Comparison of ENCODE assay signal across 1 cellular context in genomic region chr5:142152383-142152730, GRCh38.
TF ChIP-seq lines count a peak whose summit lies in the region.

No MANE protein-coding gene starts in this region.

TF ChIP-seq in HepG2, 621 proteins besides CTCF, POLR2A, EP300 and RAD21:
- TF ChIP-seq ZBTB26 (CRISPR knock-in tag; IDR thresholded peaks at IDR 0.05; ENCODE audit: borderline replicate concordance) (no peak), ZFP82 (CRISPR knock-in tag; IDR thresholded peaks at IDR 0.05; ENCODE audit: borderline replicate concordance) (no peak), SMARCE1 (IDR thresholded peaks at IDR 0.05; ENCODE audit: borderline replicate concordance) (no peak), HNRNPK (IDR thresholded peaks at IDR 0.05; ENCODE audit: low read depth, low read length, poor library complexity, severe bottlenecking) (peak; percentile 82), RARG (CRISPR knock-in tag; IDR thresholded peaks at IDR 0.05; ENCODE audit: low read depth) (no peak), KDM6A (CRISPR knock-in tag; IDR thresholded peaks at IDR 0.05; ENCODE audit: low read depth) (no peak)
